Comparison of ENCODE assay signal across 18 cellular contexts in genomic region chr16:345686-346231, GRCh38. TPM values are rescaled to one million over a fixed set of nuclear protein-coding genes. Genes with fewer than 3 reads are reported as not detected.
DNase-seq lines count a peak whose midpoint lies in the region; ATAC-seq and TF ChIP-seq lines count a peak whose summit lies in the region.
"Had no signal": no experiment of that assay in that cellular context is flagged by ENCODE, and none has a peak within 500 bp of the region (broad histone marks: within the 10 kb centered on the region; RNA-seq: fewer than 3 reads in every experiment).

No MANE protein-coding gene starts in this region.

- H3K9me3 ChIP-seq in SK-N-SH (no peaks in the 10 kb centered on the region), smooth muscle cell (replicated peaks; ENCODE audit: low read depth) (no peaks in the 10 kb centered on the region)
- H3K9me3 ChIP-seq: BLaER1, Caco-2, HAP-1, Peyer's patch had no signal

- H3K27ac ChIP-seq in SK-N-SH (ENCODE audit: low read depth in 2 of 2, low read length in 1 of 2): peak overlapping the region in 1 of 2 experiments; percentile 18; a peak in 1 of 4 replicates
- H3K27ac ChIP-seq in smooth muscle cell (ENCODE audit: low read depth): peak overlapping the region; percentile 55
- H3K27ac ChIP-seq: 22Rv1, BLaER1, Peyer's patch had no signal

- H3K9me3 Mint-ChIP-seq in activated naive CD4-positive, alpha-beta T cell treated with anti-CD3 and anti-CD28 coated beads, Interleukin-2, amount 10 ng/mL, durations not matched to agents 7 days and 5 days: no peaks in the 10 kb centered on the region
- H3K9me3 Mint-ChIP-seq in effector memory CD8-positive, alpha-beta T cell: no peaks in the 10 kb centered on the region

- no peak for TF ChIP-seq EP300 in SK-N-SH (IDR thresholded peaks at IDR 0.05; ENCODE audit: borderline replicate concordance in 1 of 2, low read depth in 1 of 2, low read length in 1 of 2)

- no peaks in the 10 kb centered on the region for H3K9me2 ChIP-seq in SK-N-SH

- TF ChIP-seq CTCF in SK-N-SH (IDR thresholded peaks at IDR 0.05) (no peak), smooth muscle cell (IDR thresholded peaks at IDR 0.05; ENCODE audit: borderline replicate concordance, insufficient read depth, poor library complexity, severe bottlenecking) (no peak)

- H2AFZ ChIP-seq in SK-N-SH (ENCODE audit: low read depth) (no peak overlapping the region), smooth muscle cell (ENCODE audit: low read depth) (no peak overlapping the region)

- H4K20me1 ChIP-seq in SK-N-SH (ENCODE audit: insufficient read depth) (peaks cover 84% of the 10 kb centered on the region), smooth muscle cell (ENCODE audit: low read depth) (peaks cover 94% of the 10 kb centered on the region)

- peak overlapping the region; percentile 62 for H3K27ac Mint-ChIP-seq in activated naive CD4-positive, alpha-beta T cell treated with anti-CD3 and anti-CD28 coated beads, Interleukin-2, amount 10 ng/mL, durations not matched to agents 7 days and 5 days
- H3K27ac Mint-ChIP-seq in effector memory CD8-positive, alpha-beta T cell: peak overlapping the region; percentile 72 to 76

- POLR2A ChIA-PET in SK-N-SH (lab: Yijun Ruan, JAX): interaction anchor here (0.6 kb wide), 1 partner anchor 146 kb away, joined by 6 read pairs; no protein-coding TSS in a partner anchor

- CTCF ChIA-PET in SK-N-SH (lab: Yijun Ruan, JAX): interaction anchor here (2.7 kb wide), 1 partner anchor 165 kb away, joined by 8 read pairs; the partner anchor contains the start of gene HBQ1
- CTCF ChIA-PET in activated naive CD4-positive, alpha-beta T cell treated with anti-CD3 and anti-CD28 coated beads, Interleukin-2, amount 10 ng/mL, durations not matched to agents 7 days and 5 days (lab: Charles Lee): interaction anchor here (1.5 kb wide), 1 partner anchor 110 kb away, joined by 3 read pairs; no protein-coding TSS in a partner anchor

- H3K9ac ChIP-seq in SK-N-SH: peak overlapping the region; percentile 21; the same call in 1 of the 2 replicates
- H3K9ac ChIP-seq in smooth muscle cell (ENCODE audit: low read depth): no peak overlapping the region
- H3K9ac ChIP-seq: BLaER1 had no signal

- H3K27me3 ChIP-seq in SK-N-SH (ENCODE audit: insufficient read depth) (no peaks in the 10 kb centered on the region), smooth muscle cell (ENCODE audit: low read depth) (no peaks in the 10 kb centered on the region)
- H3K27me3 ChIP-seq: BLaER1, Peyer's patch had no signal

- peaks cover 59% of the 10 kb centered on the region for H3K4me1 Mint-ChIP-seq in activated naive CD4-positive, alpha-beta T cell treated with anti-CD3 and anti-CD28 coated beads, Interleukin-2, amount 10 ng/mL, durations not matched to agents 7 days and 5 days
- H3K4me1 Mint-ChIP-seq in effector memory CD8-positive, alpha-beta T cell (ENCODE audit: low read depth in 2 of 2): peaks cover 62 to 63% of the 10 kb centered on the region in 2 donors

- H3K4me2 ChIP-seq in SK-N-SH (no peak overlapping the region), smooth muscle cell (peak overlapping the region; percentile 67)
- H3K4me2 ChIP-seq: BLaER1 had no signal

- H3K36me3 ChIP-seq in SK-N-SH (replicated peaks in 1 of 2; ENCODE audit: control insufficient read depth in 1 of 2, insufficient read depth in 2 of 2, low read length in 1 of 2): peaks cover 15 to 26% of the 10 kb centered on the region in 2 experiments
- no peaks in the 10 kb centered on the region for H3K36me3 ChIP-seq in smooth muscle cell (ENCODE audit: low read depth)

- no peak for ATAC-seq in SK-N-SH treated with all-trans-retinoic acid at 6 μM for 48 hours
- peak; percentile 61 for ATAC-seq in effector memory CD8-positive, alpha-beta T cell (replicated peaks)
- ATAC-seq in HG02938 (IDR thresholded peaks at IDR 0.05; ENCODE audit: unreplicated experiment): no peak
- ATAC-seq: GM12878 had no signal

- no peak for DNase-seq in SK-N-SH
- no peak for DNase-seq in activated naive CD4-positive, alpha-beta T cell treated with anti-CD3 and anti-CD28 coated beads, Interleukin-2, amount 10 ng/mL, durations not matched to agents 7 days and 5 days
- DNase-seq in activated naive CD4-positive, alpha-beta T cell treated with anti-CD3 and anti-CD28 coated beads, Interleukin-2, amount 50 U/mL, for 16 hours: no peak
- no peak for DNase-seq in effector memory CD8-positive, alpha-beta T cell
- no peak for DNase-seq in smooth muscle cell (lab: John Stamatoyannopoulos, UW; ENCODE audit: unreplicated experiment)
- DNase-seq in DMS53 treated with DMSO at 0.1 percent for 48 hours (lab: John Stamatoyannopoulos, UW; ENCODE audit: unreplicated experiment): no peak
- DNase-seq: Caco-2, DMS53, Kasumi-1, NCI-H2029, NCI-H2171 treated with DMSO at 0.1 percent for 48 hours, Peyer's patch had no signal

- peaks cover 49% of the 10 kb centered on the region for H3K36me3 Mint-ChIP-seq in activated naive CD4-positive, alpha-beta T cell treated with anti-CD3 and anti-CD28 coated beads, Interleukin-2, amount 10 ng/mL, durations not matched to agents 7 days and 5 days
- peaks cover 48% of the 10 kb centered on the region for H3K36me3 Mint-ChIP-seq in effector memory CD8-positive, alpha-beta T cell (ENCODE audit: insufficient read depth)

- WGBS in SK-N-SH (ENCODE audit: low lambda C conversion rate): 91% methylated on average over 16 of the region's 16 CpGs
- WGBS in smooth muscle cell (ENCODE audit: low lambda C conversion rate): 98% methylated on average over 16 of the region's 16 CpGs

- peaks cover 0 to 9% of the 10 kb centered on the region in 2 experiments; a peak in 1 of 4 replicates for H3K4me1 ChIP-seq in SK-N-SH (ENCODE audit: control insufficient read depth in 1 of 2, insufficient read depth in 2 of 2, low read depth in 1 of 2, low read length in 1 of 2)
- no peaks in the 10 kb centered on the region for H3K4me1 ChIP-seq in smooth muscle cell (ENCODE audit: low read depth)
- H3K4me1 ChIP-seq: Caco-2, HAP-1 had no signal

- TF ChIP-seq RAD21 in SK-N-SH (IDR thresholded peaks at IDR 0.05; ENCODE audit: low read length): no peak

- H3K79me2 ChIP-seq in SK-N-SH (ENCODE audit: insufficient read depth) (peaks cover 88% of the 10 kb centered on the region), smooth muscle cell (ENCODE audit: low read depth) (peaks cover 86% of the 10 kb centered on the region)

- H3K4me3 ChIP-seq in SK-N-SH (ENCODE audit: low read depth in 2 of 2, low read length in 1 of 2) (no peak overlapping the region), smooth muscle cell (no peak overlapping the region)
- H3K4me3 ChIP-seq: BLaER1, GM12878, HAP-1, Peyer's patch had no signal

- H3K4me3 Mint-ChIP-seq in activated naive CD4-positive, alpha-beta T cell treated with anti-CD3 and anti-CD28 coated beads, Interleukin-2, amount 10 ng/mL, durations not matched to agents 7 days and 5 days: no peak overlapping the region
- H3K4me3 Mint-ChIP-seq in effector memory CD8-positive, alpha-beta T cell: peak overlapping the region; percentile 55 to 75

- H3F3A ChIP-seq in SK-N-SH (replicated peaks; ENCODE audit: insufficient read depth) (no peaks in the 10 kb centered on the region), smooth muscle cell (ENCODE audit: low read depth) (peaks cover 9% of the 10 kb centered on the region)

- H3K27me3 Mint-ChIP-seq in activated naive CD4-positive, alpha-beta T cell treated with anti-CD3 and anti-CD28 coated beads, Interleukin-2, amount 10 ng/mL, durations not matched to agents 7 days and 5 days: no peaks in the 10 kb centered on the region
- no peaks in the 10 kb centered on the region for H3K27me3 Mint-ChIP-seq in effector memory CD8-positive, alpha-beta T cell

TF ChIP-seq in SK-N-SH, 30 proteins besides CTCF, POLR2A, EP300 and RAD21:
- TF ChIP-seq TCF12 (IDR thresholded peaks at IDR 0.05): no peak

TF ChIP-seq in SK-N-SH treated with all-trans-retinoic acid at 6 μM for 48 hours, 23 proteins besides CTCF, POLR2A, EP300 and RAD21 (continues in another document):
- TF ChIP-seq ARNTL (CRISPR knock-in tag; IDR thresholded peaks at IDR 0.05; ENCODE audit: borderline replicate concordance, low read depth): no peak
- no peak for TF ChIP-seq ZC3H10 (CRISPR knock-in tag; IDR thresholded peaks at IDR 0.05)
- no peak for TF ChIP-seq TCF4 (CRISPR knock-in tag; IDR thresholded peaks at IDR 0.05; ENCODE audit: borderline replicate concordance)

RNA-seq across cellular contexts. Expression of gene AXIN1, which starts 6.8 kb away (rescaled TPM):
- polyA plus RNA-seq in SK-N-SH (2012; rRNA removed) (12.5 and 19.9 TPM in 2 replicates), smooth muscle cell (15.0 and 15.2 TPM in 2 replicates)
- 14.9 and 21.4 TPM in 2 replicates for polyA plus RNA-seq in SK-N-SH (2012; cell fraction: cytosol; rRNA removed)
- 26.8 and 32.0 TPM in 2 replicates for polyA plus RNA-seq in SK-N-SH (2012; cell fraction: nucleus; rRNA removed)
- total RNA-seq in smooth muscle cell: 12.7 and 13.0 TPM in 2 replicates

RNA-seq across cellular contexts. Expression of gene MRPL28, which starts 24.6 kb away (rescaled TPM):
- polyA plus RNA-seq in SK-N-SH (2012; rRNA removed) (266 and 320 TPM in 2 replicates), smooth muscle cell (155 and 160 TPM in 2 replicates)
- polyA plus RNA-seq in SK-N-SH (2012; cell fraction: cytosol; rRNA removed): 181 and 235 TPM in 2 replicates
- polyA plus RNA-seq in SK-N-SH (2012; cell fraction: nucleus; rRNA removed): 203 and 269 TPM in 2 replicates
- 80.8 and 84.6 TPM in 2 replicates for total RNA-seq in smooth muscle cell

RNA-seq across cellular contexts. Expression of gene PGAP6, which starts 36.0 kb away (rescaled TPM):
- 133 and 166 TPM in 2 replicates for polyA plus RNA-seq in SK-N-SH (2012; rRNA removed)
- polyA plus RNA-seq in SK-N-SH (2012; cell fraction: cytosol; rRNA removed): 36.0 and 79.9 TPM in 2 replicates
- polyA plus RNA-seq in SK-N-SH (2012; cell fraction: nucleus; rRNA removed): 268 and 315 TPM in 2 replicates
- 53.6 and 57.1 TPM in 2 replicates for total RNA-seq in smooth muscle cell
- 80.0 and 99.9 TPM in 2 replicates for polyA plus RNA-seq in smooth muscle cell

RNA-seq across cellular contexts. Expression of gene NME4, which starts 51.2 kb away (rescaled TPM):
- polyA plus RNA-seq in SK-N-SH (2012; rRNA removed) (417 and 509 TPM in 2 replicates), smooth muscle cell (421 and 523 TPM in 2 replicates)
- polyA plus RNA-seq in SK-N-SH (2012; cell fraction: cytosol; rRNA removed): 206 and 304 TPM in 2 replicates
- 278 and 300 TPM in 2 replicates for polyA plus RNA-seq in SK-N-SH (2012; cell fraction: nucleus; rRNA removed)
- 189 and 218 TPM in 2 replicates for total RNA-seq in smooth muscle cell

RNA-seq across cellular contexts. Expression of gene DECR2, which starts 55.9 kb away (rescaled TPM):
- polyA plus RNA-seq in SK-N-SH (2012; rRNA removed): 53.0 and 56.6 TPM in 2 replicates
- polyA plus RNA-seq in SK-N-SH (2012; cell fraction: cytosol; rRNA removed): 14.3 and 25.0 TPM in 2 replicates
- 214 and 256 TPM in 2 replicates for polyA plus RNA-seq in SK-N-SH (2012; cell fraction: nucleus; rRNA removed)
- total RNA-seq in smooth muscle cell: 7.3 and 18.2 TPM in 2 replicates
- 15.4 and 21.2 TPM in 2 replicates for polyA plus RNA-seq in smooth muscle cell
